Comparison of ENCODE assay signal across 1 cellular context in the genomic region with DNA sequence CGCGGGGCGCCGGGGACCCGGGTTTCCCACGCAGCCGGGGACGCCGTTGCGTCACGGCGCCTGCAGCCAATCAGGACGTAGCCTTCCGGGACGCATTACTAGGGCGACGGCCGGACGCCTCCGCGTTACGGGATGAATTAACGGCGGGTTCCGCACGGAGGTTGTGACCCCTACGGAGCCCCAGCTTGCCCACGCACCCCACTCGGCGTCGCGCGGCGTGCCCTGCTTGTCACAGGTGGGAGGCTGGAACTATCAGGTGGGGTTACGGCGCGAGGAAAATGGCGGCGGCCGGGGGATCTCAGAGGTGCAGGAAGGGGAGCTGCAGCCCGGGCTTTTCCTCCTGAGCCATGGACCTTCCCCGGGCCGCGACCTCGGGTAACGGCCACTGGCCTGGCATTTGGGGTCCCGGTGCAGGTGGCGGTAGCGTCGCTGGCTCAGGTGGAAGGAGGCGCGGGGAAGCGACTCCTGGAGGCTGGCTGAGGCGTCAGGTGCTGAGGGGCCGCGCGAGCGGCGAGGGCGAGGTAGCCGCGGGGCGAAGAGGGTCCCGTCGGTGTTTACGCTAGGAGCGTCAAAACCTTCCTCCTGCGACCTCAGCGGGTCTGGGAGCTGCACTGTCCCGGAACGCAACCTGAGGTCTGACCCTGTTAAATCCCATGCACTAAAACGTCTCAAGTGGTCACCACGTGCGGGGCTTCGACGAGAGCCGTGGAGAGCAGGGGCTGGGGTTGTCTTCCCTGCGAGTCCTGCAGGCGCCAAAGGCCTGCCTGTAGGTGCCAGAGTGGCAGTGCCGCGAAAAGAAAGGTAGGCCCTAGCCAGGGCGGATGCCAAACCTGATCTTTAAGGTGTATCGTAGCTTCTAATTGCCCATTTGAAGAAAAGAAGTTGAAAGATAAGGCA.
TF ChIP-seq lines count a peak whose summit lies in the region.

A gene (plus strand): TSS at position 98 of the 897 bp plus-strand sequence. CDS start 78,345 bp downstream, outside the sequence.

TF ChIP-seq in WTC11, 78 proteins besides CTCF, POLR2A, EP300 and RAD21 (continued from another document):
- TF ChIP-seq, protein P1, sequence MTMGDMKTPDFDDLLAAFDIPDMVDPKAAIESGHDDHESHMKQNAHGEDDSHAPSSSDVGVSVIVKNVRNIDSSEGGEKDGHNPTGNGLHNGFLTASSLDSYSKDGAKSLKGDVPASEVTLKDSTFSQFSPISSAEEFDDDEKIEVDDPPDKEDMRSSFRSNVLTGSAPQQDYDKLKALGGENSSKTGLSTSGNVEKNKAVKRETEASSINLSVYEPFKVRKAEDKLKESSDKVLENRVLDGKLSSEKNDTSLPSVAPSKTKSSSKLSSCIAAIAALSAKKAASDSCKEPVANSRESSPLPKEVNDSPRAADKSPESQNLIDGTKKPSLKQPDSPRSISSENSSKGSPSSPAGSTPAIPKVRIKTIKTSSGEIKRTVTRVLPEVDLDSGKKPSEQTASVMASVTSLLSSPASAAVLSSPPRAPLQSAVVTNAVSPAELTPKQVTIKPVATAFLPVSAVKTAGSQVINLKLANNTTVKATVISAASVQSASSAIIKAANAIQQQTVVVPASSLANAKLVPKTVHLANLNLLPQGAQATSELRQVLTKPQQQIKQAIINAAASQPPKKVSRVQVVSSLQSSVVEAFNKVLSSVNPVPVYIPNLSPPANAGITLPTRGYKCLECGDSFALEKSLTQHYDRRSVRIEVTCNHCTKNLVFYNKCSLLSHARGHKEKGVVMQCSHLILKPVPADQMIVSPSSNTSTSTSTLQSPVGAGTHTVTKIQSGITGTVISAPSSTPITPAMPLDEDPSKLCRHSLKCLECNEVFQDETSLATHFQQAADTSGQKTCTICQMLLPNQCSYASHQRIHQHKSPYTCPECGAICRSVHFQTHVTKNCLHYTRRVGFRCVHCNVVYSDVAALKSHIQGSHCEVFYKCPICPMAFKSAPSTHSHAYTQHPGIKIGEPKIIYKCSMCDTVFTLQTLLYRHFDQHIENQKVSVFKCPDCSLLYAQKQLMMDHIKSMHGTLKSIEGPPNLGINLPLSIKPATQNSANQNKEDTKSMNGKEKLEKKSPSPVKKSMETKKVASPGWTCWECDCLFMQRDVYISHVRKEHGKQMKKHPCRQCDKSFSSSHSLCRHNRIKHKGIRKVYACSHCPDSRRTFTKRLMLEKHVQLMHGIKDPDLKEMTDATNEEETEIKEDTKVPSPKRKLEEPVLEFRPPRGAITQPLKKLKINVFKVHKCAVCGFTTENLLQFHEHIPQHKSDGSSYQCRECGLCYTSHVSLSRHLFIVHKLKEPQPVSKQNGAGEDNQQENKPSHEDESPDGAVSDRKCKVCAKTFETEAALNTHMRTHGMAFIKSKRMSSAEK (CRISPR knock-in tag; IDR thresholded peaks at IDR 0.05; ENCODE audit: borderline replicate concordance) = 0 out of 2 replicates have a peak, but pooled peaks have one; percentile 63
- TF ChIP-seq, protein P2, sequence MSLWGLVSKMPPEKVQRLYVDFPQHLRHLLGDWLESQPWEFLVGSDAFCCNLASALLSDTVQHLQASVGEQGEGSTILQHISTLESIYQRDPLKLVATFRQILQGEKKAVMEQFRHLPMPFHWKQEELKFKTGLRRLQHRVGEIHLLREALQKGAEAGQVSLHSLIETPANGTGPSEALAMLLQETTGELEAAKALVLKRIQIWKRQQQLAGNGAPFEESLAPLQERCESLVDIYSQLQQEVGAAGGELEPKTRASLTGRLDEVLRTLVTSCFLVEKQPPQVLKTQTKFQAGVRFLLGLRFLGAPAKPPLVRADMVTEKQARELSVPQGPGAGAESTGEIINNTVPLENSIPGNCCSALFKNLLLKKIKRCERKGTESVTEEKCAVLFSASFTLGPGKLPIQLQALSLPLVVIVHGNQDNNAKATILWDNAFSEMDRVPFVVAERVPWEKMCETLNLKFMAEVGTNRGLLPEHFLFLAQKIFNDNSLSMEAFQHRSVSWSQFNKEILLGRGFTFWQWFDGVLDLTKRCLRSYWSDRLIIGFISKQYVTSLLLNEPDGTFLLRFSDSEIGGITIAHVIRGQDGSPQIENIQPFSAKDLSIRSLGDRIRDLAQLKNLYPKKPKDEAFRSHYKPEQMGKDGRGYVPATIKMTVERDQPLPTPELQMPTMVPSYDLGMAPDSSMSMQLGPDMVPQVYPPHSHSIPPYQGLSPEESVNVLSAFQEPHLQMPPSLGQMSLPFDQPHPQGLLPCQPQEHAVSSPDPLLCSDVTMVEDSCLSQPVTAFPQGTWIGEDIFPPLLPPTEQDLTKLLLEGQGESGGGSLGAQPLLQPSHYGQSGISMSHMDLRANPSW (CRISPR knock-in tag; conservative IDR thresholded peaks at IDR 0.05; ENCODE audit: low read depth) = 0 out of 2 replicates have a peak, but pooled peaks have one; percentile 91
- TF ChIP-seq, protein P3, sequence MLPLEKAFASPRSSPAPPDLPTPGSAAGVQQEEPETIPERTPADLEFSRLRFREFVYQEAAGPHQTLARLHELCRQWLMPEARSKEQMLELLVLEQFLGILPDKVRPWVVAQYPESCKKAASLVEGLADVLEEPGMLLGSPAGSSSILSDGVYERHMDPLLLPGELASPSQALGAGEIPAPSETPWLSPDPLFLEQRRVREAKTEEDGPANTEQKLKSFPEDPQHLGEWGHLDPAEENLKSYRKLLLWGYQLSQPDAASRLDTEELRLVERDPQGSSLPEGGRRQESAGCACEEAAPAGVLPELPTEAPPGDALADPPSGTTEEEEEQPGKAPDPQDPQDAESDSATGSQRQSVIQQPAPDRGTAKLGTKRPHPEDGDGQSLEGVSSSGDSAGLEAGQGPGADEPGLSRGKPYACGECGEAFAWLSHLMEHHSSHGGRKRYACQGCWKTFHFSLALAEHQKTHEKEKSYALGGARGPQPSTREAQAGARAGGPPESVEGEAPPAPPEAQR (CRISPR knock-in tag; IDR thresholded peaks at IDR 0.05) = no peak
- TF ChIP-seq, protein P4, sequence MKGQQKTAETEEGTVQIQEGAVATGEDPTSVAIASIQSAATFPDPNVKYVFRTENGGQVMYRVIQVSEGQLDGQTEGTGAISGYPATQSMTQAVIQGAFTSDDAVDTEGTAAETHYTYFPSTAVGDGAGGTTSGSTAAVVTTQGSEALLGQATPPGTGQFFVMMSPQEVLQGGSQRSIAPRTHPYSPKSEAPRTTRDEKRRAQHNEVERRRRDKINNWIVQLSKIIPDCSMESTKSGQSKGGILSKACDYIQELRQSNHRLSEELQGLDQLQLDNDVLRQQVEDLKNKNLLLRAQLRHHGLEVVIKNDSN (CRISPR knock-in tag; IDR thresholded peaks at IDR 0.05) = peak; percentile 42; the same call in 1 of the 2 replicates
- TF ChIP-seq ZNF671 (CRISPR knock-in tag; IDR thresholded peaks at IDR 0.05) = no peak
- TF ChIP-seq EMX1 (CRISPR knock-in tag; IDR thresholded peaks at IDR 0.05) = no peak
- TF ChIP-seq, protein P5, sequence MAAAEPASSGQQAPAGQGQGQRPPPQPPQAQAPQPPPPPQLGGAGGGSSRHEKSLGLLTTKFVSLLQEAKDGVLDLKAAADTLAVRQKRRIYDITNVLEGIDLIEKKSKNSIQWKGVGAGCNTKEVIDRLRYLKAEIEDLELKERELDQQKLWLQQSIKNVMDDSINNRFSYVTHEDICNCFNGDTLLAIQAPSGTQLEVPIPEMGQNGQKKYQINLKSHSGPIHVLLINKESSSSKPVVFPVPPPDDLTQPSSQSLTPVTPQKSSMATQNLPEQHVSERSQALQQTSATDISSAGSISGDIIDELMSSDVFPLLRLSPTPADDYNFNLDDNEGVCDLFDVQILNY (CRISPR knock-in tag; IDR thresholded peaks at IDR 0.05) = 0 out of 2 replicates have a peak, but pooled peaks have one; percentile 42
- TF ChIP-seq TEAD4 (CRISPR knock-in tag; IDR thresholded peaks at IDR 0.05) = 0 out of 2 replicates have a peak, but pooled peaks have one; percentile 53
- peak; percentile 81; the same call in 1 of the 2 replicates for TF ChIP-seq TP53 (CRISPR knock-in tag; IDR thresholded peaks at IDR 0.05)
- peak; percentile 51; the same call in 1 of the 2 replicates for TF ChIP-seq ETV6 (CRISPR knock-in tag; IDR thresholded peaks at IDR 0.05)
- TF ChIP-seq ZNF416 (CRISPR knock-in tag; IDR thresholded peaks at IDR 0.05) = no peak
- TF ChIP-seq, protein P6, sequence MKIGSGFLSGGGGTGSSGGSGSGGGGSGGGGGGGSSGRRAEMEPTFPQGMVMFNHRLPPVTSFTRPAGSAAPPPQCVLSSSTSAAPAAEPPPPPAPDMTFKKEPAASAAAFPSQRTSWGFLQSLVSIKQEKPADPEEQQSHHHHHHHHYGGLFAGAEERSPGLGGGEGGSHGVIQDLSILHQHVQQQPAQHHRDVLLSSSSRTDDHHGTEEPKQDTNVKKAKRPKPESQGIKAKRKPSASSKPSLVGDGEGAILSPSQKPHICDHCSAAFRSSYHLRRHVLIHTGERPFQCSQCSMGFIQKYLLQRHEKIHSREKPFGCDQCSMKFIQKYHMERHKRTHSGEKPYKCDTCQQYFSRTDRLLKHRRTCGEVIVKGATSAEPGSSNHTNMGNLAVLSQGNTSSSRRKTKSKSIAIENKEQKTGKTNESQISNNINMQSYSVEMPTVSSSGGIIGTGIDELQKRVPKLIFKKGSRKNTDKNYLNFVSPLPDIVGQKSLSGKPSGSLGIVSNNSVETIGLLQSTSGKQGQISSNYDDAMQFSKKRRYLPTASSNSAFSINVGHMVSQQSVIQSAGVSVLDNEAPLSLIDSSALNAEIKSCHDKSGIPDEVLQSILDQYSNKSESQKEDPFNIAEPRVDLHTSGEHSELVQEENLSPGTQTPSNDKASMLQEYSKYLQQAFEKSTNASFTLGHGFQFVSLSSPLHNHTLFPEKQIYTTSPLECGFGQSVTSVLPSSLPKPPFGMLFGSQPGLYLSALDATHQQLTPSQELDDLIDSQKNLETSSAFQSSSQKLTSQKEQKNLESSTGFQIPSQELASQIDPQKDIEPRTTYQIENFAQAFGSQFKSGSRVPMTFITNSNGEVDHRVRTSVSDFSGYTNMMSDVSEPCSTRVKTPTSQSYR (CRISPR knock-in tag; IDR thresholded peaks at IDR 0.05) = peak; percentile 68; the same call in 1 of the 2 replicates
- peak; percentile 73 for TF ChIP-seq GABPB1 (CRISPR knock-in tag; IDR thresholded peaks at IDR 0.05)
- TF ChIP-seq, protein P7, sequence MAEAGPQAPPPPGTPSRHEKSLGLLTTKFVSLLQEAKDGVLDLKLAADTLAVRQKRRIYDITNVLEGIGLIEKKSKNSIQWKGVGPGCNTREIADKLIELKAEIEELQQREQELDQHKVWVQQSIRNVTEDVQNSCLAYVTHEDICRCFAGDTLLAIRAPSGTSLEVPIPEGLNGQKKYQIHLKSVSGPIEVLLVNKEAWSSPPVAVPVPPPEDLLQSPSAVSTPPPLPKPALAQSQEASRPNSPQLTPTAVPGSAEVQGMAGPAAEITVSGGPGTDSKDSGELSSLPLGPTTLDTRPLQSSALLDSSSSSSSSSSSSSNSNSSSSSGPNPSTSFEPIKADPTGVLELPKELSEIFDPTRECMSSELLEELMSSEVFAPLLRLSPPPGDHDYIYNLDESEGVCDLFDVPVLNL (CRISPR knock-in tag; IDR thresholded peaks at IDR 0.05; ENCODE audit: borderline replicate concordance, low read depth) = no peak
- TF ChIP-seq RORB (CRISPR knock-in tag; IDR thresholded peaks at IDR 0.05) = no peak
- peak; percentile 75 for TF ChIP-seq NR1H2 (CRISPR knock-in tag; IDR thresholded peaks at IDR 0.05)
- no peak for TF ChIP-seq ELF4 (CRISPR knock-in tag; IDR thresholded peaks at IDR 0.05; ENCODE audit: low read depth)
- TF ChIP-seq, protein P8, sequence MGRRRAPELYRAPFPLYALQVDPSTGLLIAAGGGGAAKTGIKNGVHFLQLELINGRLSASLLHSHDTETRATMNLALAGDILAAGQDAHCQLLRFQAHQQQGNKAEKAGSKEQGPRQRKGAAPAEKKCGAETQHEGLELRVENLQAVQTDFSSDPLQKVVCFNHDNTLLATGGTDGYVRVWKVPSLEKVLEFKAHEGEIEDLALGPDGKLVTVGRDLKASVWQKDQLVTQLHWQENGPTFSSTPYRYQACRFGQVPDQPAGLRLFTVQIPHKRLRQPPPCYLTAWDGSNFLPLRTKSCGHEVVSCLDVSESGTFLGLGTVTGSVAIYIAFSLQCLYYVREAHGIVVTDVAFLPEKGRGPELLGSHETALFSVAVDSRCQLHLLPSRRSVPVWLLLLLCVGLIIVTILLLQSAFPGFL (CRISPR knock-in tag; IDR thresholded peaks at IDR 0.05; ENCODE audit: borderline replicate concordance) = peak; percentile 97
- TF ChIP-seq GTF2I (CRISPR knock-in tag; conservative IDR thresholded peaks at IDR 0.05) = no peak
- TF ChIP-seq, protein P9, sequence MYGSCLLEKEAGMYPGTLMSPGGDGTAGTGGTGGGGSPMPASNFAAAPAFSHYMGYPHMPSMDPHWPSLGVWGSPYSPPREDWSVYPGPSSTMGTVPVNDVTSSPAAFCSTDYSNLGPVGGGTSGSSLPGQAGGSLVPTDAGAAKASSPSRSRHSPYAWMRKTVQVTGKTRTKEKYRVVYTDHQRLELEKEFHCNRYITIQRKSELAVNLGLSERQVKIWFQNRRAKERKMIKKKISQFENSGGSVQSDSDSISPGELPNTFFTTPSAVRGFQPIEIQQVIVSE (CRISPR knock-in tag; IDR thresholded peaks at IDR 0.05; ENCODE audit: borderline replicate concordance) = no peak
- TF ChIP-seq, protein P10, sequence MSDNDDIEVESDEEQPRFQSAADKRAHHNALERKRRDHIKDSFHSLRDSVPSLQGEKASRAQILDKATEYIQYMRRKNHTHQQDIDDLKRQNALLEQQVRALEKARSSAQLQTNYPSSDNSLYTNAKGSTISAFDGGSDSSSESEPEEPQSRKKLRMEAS (CRISPR knock-in tag; IDR thresholded peaks at IDR 0.05) = peak; percentile 97
- TF ChIP-seq ESRRA (CRISPR knock-in tag; IDR thresholded peaks at IDR 0.05; ENCODE audit: borderline replicate concordance) = peak; percentile 68; the same call in 1 of the 2 replicates
- TF ChIP-seq ATF1 (CRISPR knock-in tag; IDR thresholded peaks at IDR 0.05) = no peak; the same call in none of the 2 replicates
TF ChIP-seq in WTC11: peak in this region for 40.
